In genomic region chr1:232704694-232705680, GRCh38 we compare ENCODE assay signal across 9 cellular contexts.
DNase-seq lines count a peak whose midpoint lies in the region; ATAC-seq, FAIRE-seq and TF ChIP-seq lines count a peak whose summit lies in the region.
"Had no signal": no experiment of that assay in that cellular context is flagged by ENCODE, and none has a peak within 500 bp of the region (broad histone marks: within the 10 kb centered on the region; RNA-seq: fewer than 3 reads in every experiment).

No MANE protein-coding gene starts in this region.

- no peak for TF ChIP-seq RAD21 in K562 (CRISPR knock-in tag; conservative IDR thresholded peaks at IDR 0.05 in 1 of 2, IDR thresholded peaks at IDR 0.05 in 1 of 2)

- DNase-seq in CD14-positive monocyte (ENCODE audit: low spot score) (peak; percentile 51), NCI-H146 treated with DMSO at 0.1 percent for 48 hours (lab: John Stamatoyannopoulos, UW; ENCODE audit: unreplicated experiment) (peak; percentile 68), K562 (ENCODE audit: extremely low read depth in 1 of 4, low spot score in 3 of 4) (peak in 1 of 4 experiments; percentile 5), left lobe of liver (ENCODE audit: low spot score) (peak; percentile 59), upper lobe of right lung (no peak), T-cell (no peak), mesenteric fat pad (ENCODE audit: low spot score) (no peak)

- no peak overlapping the region for H3K27ac ChIP-seq in K562 (ENCODE audit: extremely low read depth, low read depth, low read length)
- H3K27ac ChIP-seq in upper lobe of right lung = peak overlapping the region; percentile 65

- TF ChIP-seq EP300 in K562 (IDR thresholded peaks at IDR 0.05; ENCODE audit: low read length) = no peak

- BruUV-seq in K562 (replicated peaks; lab: Mats Ljungman, UMichigan) = no TSS peak

- H3K4me1 Mint-ChIP-seq in CD14-positive monocyte (peaks cover 30% of the 10 kb centered on the region), T-cell (no peaks in the 10 kb centered on the region)

- intact Hi-C loops in CD14-positive monocyte (cut with micrococcal nuclease) = no loop called here
- intact Hi-C loops in K562 (cut with micrococcal nuclease) = no loop called here
- intact Hi-C loops in upper lobe of right lung (cut with DNase I) = no loop called here

- H3K79me2 ChIP-seq in K562 (ENCODE audit: control insufficient read depth, insufficient read depth, low read length) = no peaks in the 10 kb centered on the region

- CTCF ChIA-PET in K562 (lab: Yijun Ruan, JAX; ENCODE audit: low intra/inter-chr PET ratio) = no interaction called here
- CTCF ChIA-PET in T-cell (lab: Charles Lee) = no interaction called here

- H3K36me3 Mint-ChIP-seq in CD14-positive monocyte (no peaks in the 10 kb centered on the region), T-cell (no peaks in the 10 kb centered on the region)
- H3K36me3 Mint-ChIP-seq: activated naive CD4-positive, alpha-beta T cell treated with anti-CD3 and anti-CD28 coated beads, Interleukin-2, amount 50 U/mL, for 72 hours had no signal

- H3K27me3 Mint-ChIP-seq in CD14-positive monocyte (ENCODE audit: low read depth in 3 of 3) (peaks cover 0 to 2% (median 0%) of the 10 kb centered on the region in 3 donors), T-cell (peaks cover 7 to 8% of the 10 kb centered on the region in 2 donors)

- H3K4me3 ChIP-seq in K562 = no peak overlapping the region
- no peak overlapping the region for H3K4me3 ChIP-seq in upper lobe of right lung

- H3K9me3 Mint-ChIP-seq in CD14-positive monocyte (peaks cover 0 to 3% (median 0%) of the 10 kb centered on the region in 7 donors), T-cell (peaks cover 0 to 4% (median 0%) of the 10 kb centered on the region in 3 donors)

- WGBS in K562 (ENCODE audit: insufficient coverage, low coverage, missing lambda C conversion rate) = 1% methylated on average over 7 of the region's 7 CpGs

- FAIRE-seq in K562 (lab: Jason Lieb, UNC) = no peak

- no peaks in the 10 kb centered on the region; the same call in 1 of the 2 replicates for H4K20me1 ChIP-seq in K562 (replicated peaks; ENCODE audit: control insufficient read depth, insufficient read depth, low read length)

- no peaks in the 10 kb centered on the region for H3K9me3 ChIP-seq in K562 (replicated peaks; ENCODE audit: control insufficient read depth, insufficient read depth, low read depth, low read length)
- no peaks in the 10 kb centered on the region for H3K9me3 ChIP-seq in upper lobe of right lung

- H3K36me3 ChIP-seq in K562 (ENCODE audit: control insufficient read depth, insufficient read depth, low read length) = no peaks in the 10 kb centered on the region
- no peaks in the 10 kb centered on the region for H3K36me3 ChIP-seq in upper lobe of right lung

- H3K4me1 ChIP-seq in K562 (replicated peaks in 1 of 2; ENCODE audit: control insufficient read depth in 2 of 2, insufficient read depth in 2 of 2, low read length in 2 of 2) (no peaks in the 10 kb centered on the region; a peak in 1 of 5 replicates), upper lobe of right lung (peaks cover 20% of the 10 kb centered on the region)

- H3K27ac Mint-ChIP-seq in CD14-positive monocyte (peak overlapping the region; percentile 55 to 85 (median 79)), T-cell (no peak overlapping the region)

- no peak overlapping the region for H3K4me2 ChIP-seq in K562 (ENCODE audit: insufficient read depth, low read length)

- H3K9ac ChIP-seq in K562 (ENCODE audit: insufficient read depth in 1 of 2, low read depth in 2 of 2, low read length in 2 of 2) = no peak overlapping the region

- POLR2A ChIA-PET in K562 (lab: Yijun Ruan, JAX) (no interaction called here), T-cell (lab: Charles Lee) (no interaction called here)

- no peak for TF ChIP-seq POLR2A in K562 (conservative IDR thresholded peaks at IDR 0.05)

- ATAC-seq in K562 = no peak
- peak; percentile 84 for ATAC-seq in left lobe of liver
- peak; percentile 74 for ATAC-seq in upper lobe of right lung
- no peak for ATAC-seq in T-cell (replicated peaks in 1 of 4)
- ATAC-seq in HG02981 (IDR thresholded peaks at IDR 0.05; ENCODE audit: unreplicated experiment) = no peak

- no peaks in the 10 kb centered on the region for H3K9me1 ChIP-seq in K562 (ENCODE audit: control insufficient read depth, insufficient read depth, low read length)

- no peak overlapping the region for H2AFZ ChIP-seq in K562 (ENCODE audit: low read depth, low read length)

- H3K27me3 ChIP-seq in K562 (ENCODE audit: control insufficient read depth in 2 of 2, insufficient read depth in 2 of 2, low read length in 2 of 2) (no peaks in the 10 kb centered on the region), upper lobe of right lung (no peaks in the 10 kb centered on the region)

- in situ Hi-C loops in K562 (cut with MboI) = no loop called here

- TF ChIP-seq CTCF in CD14-positive monocyte (IDR thresholded peaks at IDR 0.05) = no peak
- TF ChIP-seq CTCF in K562 (IDR thresholded peaks at IDR 0.05 in 2 of 3, conservative IDR thresholded peaks at IDR 0.05 in 1 of 3; ENCODE audit: insufficient read depth in 2 of 3, low read depth in 1 of 3, low read length in 3 of 3) = no peak
- TF ChIP-seq CTCF in upper lobe of right lung (IDR thresholded peaks at IDR 0.05) = no peak

- H3K4me3 Mint-ChIP-seq in CD14-positive monocyte (peak overlapping the region in 1 of 2 donors; percentile 70), T-cell (no peak overlapping the region)

TF ChIP-seq in K562, 482 proteins besides CTCF, POLR2A, EP300 and RAD21:
- TF ChIP-seq CEBPB (tag; IDR thresholded peaks at IDR 0.05) (peak; percentile 90), MAFG (tag; conservative IDR thresholded peaks at IDR 0.05) (peak; percentile 52; the same call in 1 of the 2 replicates), CEBPG (CRISPR knock-in tag; IDR thresholded peaks at IDR 0.05) (no peak), CEBPG (tag; conservative IDR thresholded peaks at IDR 0.05 in 1 of 2, IDR thresholded peaks at IDR 0.05 in 1 of 2) (peak; percentile 77 to 95), MAFK (IDR thresholded peaks at IDR 0.05; ENCODE audit: low read length) (peak; percentile 31; the same call in 1 of the 2 replicates), ZNF232 (CRISPR knock-in tag; IDR thresholded peaks at IDR 0.05) (no peak), JUND (IDR thresholded peaks at IDR 0.05; ENCODE audit: borderline replicate concordance, low read depth, low read length) (peak; percentile 60; the same call in 1 of the 2 replicates), JUND (tag; IDR thresholded peaks at IDR 0.05; ENCODE audit: borderline replicate concordance, low read depth, low read length) (peak; percentile 75; the same call in 2 of the 3 replicates), ATF3 (IDR thresholded peaks at IDR 0.05) (peak; percentile 67), ATF3 (CRISPR knock-in tag; conservative IDR thresholded peaks at IDR 0.05) (no peak), ZNF184 (CRISPR knock-in tag; IDR thresholded peaks at IDR 0.05) (no peak), C11orf30 (IDR thresholded peaks at IDR 0.05; ENCODE audit: low read depth) (peak; percentile 19; the same call in 1 of the 2 replicates), FOSL1 (tag; conservative IDR thresholded peaks at IDR 0.05) (peak; percentile 78), NFE2 (IDR thresholded peaks at IDR 0.05; ENCODE audit: low read depth) (peak; percentile 65), TAF7 (tag; IDR thresholded peaks at IDR 0.05) (no peak), MAFF (IDR thresholded peaks at IDR 0.05; ENCODE audit: low read length) (peak; percentile 38; the same call in 1 of the 2 replicates)

Comparison
In these comparisons a context has a peak if more than half of its experiments do, and no peak if none do; other contexts are left out.
1. DNase-seq: peak in CD14-positive monocyte (single experiment), NCI-H146 treated with DMSO at 0.1 percent for 48 hours (single experiment) and left lobe of liver (single experiment); none in upper lobe of right lung (single experiment), T-cell (0 of 34) and mesenteric fat pad (single experiment).
2. H3K27ac Mint-ChIP-seq: peak in CD14-positive monocyte (7 of 7); none in T-cell (0 of 2).
3. ATAC-seq: peak in left lobe of liver (single experiment) and upper lobe of right lung (single experiment); none in K562 (single experiment), T-cell (0 of 4) and HG02981 (single experiment).